In the genomic region with DNA sequence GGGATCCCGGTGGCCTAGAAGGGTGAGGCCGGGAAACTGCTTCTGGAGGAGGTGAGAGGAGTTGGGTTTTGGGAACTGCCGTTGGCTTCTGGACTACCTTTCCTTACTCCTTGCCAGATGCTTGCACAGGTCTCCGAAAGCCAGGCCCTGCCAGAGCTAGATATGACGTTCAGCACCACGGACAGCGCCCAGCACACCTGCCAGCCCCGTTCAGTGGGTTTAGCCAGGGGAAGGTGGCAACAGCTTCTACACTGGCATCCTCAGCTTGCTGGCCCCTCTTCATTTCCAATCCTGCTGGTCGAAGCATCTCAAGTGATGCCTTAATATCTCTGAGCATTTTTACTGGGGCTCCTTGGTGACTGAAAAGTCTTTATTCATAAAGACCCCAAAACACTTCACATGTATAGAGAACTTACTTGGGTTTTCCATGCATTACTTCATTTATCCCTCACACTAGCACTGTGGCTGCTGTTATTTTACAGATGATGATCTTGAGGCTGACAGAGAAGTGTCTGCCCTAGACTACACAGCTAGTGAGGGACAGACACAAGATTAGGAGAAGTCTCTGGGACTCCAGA, we compare ENCODE assay signal across 1 cellular context.
TF ChIP-seq lines count a peak whose summit lies in the region.

No MANE protein-coding gene starts in this region.

TF ChIP-seq in HepG2, 621 proteins besides CTCF, POLR2A, EP300 and RAD21 (continued from another document and continues in another):
- TF ChIP-seq, protein P1, sequence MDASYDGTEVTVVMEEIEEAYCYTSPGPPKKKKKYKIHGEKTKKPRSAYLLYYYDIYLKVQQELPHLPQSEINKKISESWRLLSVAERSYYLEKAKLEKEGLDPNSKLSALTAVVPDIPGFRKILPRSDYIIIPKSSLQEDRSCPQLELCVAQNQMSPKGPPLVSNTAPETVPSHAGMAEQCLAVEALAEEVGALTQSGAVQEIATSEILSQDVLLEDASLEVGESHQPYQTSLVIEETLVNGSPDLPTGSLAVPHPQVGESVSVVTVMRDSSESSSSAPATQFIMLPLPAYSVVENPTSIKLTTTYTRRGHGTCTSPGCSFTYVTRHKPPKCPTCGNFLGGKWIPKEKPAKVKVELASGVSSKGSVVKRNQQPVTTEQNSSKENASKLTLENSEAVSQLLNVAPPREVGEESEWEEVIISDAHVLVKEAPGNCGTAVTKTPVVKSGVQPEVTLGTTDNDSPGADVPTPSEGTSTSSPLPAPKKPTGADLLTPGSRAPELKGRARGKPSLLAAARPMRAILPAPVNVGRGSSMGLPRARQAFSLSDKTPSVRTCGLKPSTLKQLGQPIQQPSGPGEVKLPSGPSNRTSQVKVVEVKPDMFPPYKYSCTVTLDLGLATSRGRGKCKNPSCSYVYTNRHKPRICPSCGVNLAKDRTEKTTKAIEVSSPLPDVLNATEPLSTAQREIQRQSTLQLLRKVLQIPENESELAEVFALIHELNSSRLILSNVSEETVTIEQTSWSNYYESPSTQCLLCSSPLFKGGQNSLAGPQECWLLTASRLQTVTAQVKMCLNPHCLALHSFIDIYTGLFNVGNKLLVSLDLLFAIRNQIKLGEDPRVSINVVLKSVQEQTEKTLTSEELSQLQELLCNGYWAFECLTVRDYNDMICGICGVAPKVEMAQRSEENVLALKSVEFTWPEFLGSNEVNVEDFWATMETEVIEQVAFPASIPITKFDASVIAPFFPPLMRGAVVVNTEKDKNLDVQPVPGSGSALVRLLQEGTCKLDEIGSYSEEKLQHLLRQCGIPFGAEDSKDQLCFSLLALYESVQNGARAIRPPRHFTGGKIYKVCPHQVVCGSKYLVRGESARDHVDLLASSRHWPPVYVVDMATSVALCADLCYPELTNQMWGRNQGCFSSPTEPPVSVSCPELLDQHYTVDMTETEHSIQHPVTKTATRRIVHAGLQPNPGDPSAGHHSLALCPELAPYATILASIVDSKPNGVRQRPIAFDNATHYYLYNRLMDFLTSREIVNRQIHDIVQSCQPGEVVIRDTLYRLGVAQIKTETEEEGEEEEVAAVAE (CRISPR knock-in tag; IDR thresholded peaks at IDR 0.05; ENCODE audit: borderline replicate concordance): peak; percentile 84; the same call in 1 of the 2 replicates
- TF ChIP-seq, protein P2, sequence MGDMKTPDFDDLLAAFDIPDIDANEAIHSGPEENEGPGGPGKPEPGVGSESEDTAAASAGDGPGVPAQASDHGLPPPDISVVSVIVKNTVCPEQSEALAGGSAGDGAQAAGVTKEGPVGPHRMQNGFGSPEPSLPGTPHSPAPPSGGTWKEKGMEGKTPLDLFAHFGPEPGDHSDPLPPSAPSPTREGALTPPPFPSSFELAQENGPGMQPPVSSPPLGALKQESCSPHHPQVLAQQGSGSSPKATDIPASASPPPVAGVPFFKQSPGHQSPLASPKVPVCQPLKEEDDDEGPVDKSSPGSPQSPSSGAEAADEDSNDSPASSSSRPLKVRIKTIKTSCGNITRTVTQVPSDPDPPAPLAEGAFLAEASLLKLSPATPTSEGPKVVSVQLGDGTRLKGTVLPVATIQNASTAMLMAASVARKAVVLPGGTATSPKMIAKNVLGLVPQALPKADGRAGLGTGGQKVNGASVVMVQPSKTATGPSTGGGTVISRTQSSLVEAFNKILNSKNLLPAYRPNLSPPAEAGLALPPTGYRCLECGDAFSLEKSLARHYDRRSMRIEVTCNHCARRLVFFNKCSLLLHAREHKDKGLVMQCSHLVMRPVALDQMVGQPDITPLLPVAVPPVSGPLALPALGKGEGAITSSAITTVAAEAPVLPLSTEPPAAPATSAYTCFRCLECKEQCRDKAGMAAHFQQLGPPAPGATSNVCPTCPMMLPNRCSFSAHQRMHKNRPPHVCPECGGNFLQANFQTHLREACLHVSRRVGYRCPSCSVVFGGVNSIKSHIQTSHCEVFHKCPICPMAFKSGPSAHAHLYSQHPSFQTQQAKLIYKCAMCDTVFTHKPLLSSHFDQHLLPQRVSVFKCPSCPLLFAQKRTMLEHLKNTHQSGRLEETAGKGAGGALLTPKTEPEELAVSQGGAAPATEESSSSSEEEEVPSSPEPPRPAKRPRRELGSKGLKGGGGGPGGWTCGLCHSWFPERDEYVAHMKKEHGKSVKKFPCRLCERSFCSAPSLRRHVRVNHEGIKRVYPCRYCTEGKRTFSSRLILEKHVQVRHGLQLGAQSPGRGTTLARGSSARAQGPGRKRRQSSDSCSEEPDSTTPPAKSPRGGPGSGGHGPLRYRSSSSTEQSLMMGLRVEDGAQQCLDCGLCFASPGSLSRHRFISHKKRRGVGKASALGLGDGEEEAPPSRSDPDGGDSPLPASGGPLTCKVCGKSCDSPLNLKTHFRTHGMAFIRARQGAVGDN (CRISPR knock-in tag; IDR thresholded peaks at IDR 0.05): peak; percentile 23; the same call in 1 of the 2 replicates
- no peak for TF ChIP-seq CEBPB (IDR thresholded peaks at IDR 0.05; ENCODE audit: borderline replicate concordance, low read depth, low read length)
- TF ChIP-seq ZNF124 (CRISPR knock-in tag; IDR thresholded peaks at IDR 0.05): 0 out of 2 replicates have a peak, but pooled peaks have one; percentile 37
- peak; percentile 65; the same call in 1 of the 2 replicates for TF ChIP-seq XBP1 (CRISPR knock-in tag; IDR thresholded peaks at IDR 0.05)
- peak; percentile 87 for TF ChIP-seq EHMT2 (IDR thresholded peaks at IDR 0.05; ENCODE audit: borderline replicate concordance, low read depth, low read length)
- TF ChIP-seq ZNF607 (CRISPR knock-in tag; IDR thresholded peaks at IDR 0.05; ENCODE audit: borderline replicate concordance): peak; percentile 81; the same call in 1 of the 2 replicates
- TF ChIP-seq DNMT3B (CRISPR knock-in tag; conservative IDR thresholded peaks at IDR 0.05): no peak; the same call in 1 of the 2 replicates
- TF ChIP-seq, protein P3, sequence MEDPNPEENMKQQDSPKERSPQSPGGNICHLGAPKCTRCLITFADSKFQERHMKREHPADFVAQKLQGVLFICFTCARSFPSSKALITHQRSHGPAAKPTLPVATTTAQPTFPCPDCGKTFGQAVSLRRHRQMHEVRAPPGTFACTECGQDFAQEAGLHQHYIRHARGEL (CRISPR knock-in tag; IDR thresholded peaks at IDR 0.05): no peak
- peak; percentile 93; the same call in 1 of the 2 replicates for TF ChIP-seq NFKB2 (CRISPR knock-in tag; IDR thresholded peaks at IDR 0.05; ENCODE audit: borderline replicate concordance)
- TF ChIP-seq ZNF883 (CRISPR knock-in tag; IDR thresholded peaks at IDR 0.05; ENCODE audit: not compliant biosample characterization): peak; percentile 59
- peak; percentile 56; the same call in 1 of the 2 replicates for TF ChIP-seq KDM5B (CRISPR knock-in tag; IDR thresholded peaks at IDR 0.05; ENCODE audit: borderline replicate concordance)
- TF ChIP-seq ZNF138 (CRISPR knock-in tag; IDR thresholded peaks at IDR 0.05; ENCODE audit: low read depth): peak; percentile 82
- TF ChIP-seq, protein P4, sequence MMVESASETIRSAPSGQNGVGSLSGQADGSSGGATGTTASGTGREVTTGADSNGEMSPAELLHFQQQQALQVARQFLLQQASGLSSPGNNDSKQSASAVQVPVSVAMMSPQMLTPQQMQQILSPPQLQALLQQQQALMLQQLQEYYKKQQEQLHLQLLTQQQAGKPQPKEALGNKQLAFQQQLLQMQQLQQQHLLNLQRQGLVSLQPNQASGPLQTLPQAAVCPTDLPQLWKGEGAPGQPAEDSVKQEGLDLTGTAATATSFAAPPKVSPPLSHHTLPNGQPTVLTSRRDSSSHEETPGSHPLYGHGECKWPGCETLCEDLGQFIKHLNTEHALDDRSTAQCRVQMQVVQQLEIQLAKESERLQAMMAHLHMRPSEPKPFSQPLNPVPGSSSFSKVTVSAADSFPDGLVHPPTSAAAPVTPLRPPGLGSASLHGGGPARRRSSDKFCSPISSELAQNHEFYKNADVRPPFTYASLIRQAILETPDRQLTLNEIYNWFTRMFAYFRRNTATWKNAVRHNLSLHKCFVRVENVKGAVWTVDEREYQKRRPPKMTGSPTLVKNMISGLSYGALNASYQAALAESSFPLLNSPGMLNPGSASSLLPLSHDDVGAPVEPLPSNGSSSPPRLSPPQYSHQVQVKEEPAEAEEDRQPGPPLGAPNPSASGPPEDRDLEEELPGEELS (CRISPR knock-in tag; IDR thresholded peaks at IDR 0.05): no peak
- TF ChIP-seq, protein P5, sequence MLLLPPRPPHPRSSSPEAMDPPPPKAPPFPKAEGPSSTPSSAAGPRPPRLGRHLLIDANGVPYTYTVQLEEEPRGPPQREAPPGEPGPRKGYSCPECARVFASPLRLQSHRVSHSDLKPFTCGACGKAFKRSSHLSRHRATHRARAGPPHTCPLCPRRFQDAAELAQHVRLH (CRISPR knock-in tag; IDR thresholded peaks at IDR 0.05; ENCODE audit: borderline replicate concordance, low read depth): peak; percentile 79; the same call in 1 of the 2 replicates
- peak in 1 of 2 experiments; percentile 93; a peak in 2 of 4 replicates for TF ChIP-seq KLF16 (CRISPR knock-in tag; IDR thresholded peaks at IDR 0.05)
- TF ChIP-seq JUND (CRISPR knock-in tag; IDR thresholded peaks at IDR 0.05): no peak
- TF ChIP-seq TBX3 (IDR thresholded peaks at IDR 0.05; ENCODE audit: borderline replicate concordance): no peak
- TF ChIP-seq, protein P6, sequence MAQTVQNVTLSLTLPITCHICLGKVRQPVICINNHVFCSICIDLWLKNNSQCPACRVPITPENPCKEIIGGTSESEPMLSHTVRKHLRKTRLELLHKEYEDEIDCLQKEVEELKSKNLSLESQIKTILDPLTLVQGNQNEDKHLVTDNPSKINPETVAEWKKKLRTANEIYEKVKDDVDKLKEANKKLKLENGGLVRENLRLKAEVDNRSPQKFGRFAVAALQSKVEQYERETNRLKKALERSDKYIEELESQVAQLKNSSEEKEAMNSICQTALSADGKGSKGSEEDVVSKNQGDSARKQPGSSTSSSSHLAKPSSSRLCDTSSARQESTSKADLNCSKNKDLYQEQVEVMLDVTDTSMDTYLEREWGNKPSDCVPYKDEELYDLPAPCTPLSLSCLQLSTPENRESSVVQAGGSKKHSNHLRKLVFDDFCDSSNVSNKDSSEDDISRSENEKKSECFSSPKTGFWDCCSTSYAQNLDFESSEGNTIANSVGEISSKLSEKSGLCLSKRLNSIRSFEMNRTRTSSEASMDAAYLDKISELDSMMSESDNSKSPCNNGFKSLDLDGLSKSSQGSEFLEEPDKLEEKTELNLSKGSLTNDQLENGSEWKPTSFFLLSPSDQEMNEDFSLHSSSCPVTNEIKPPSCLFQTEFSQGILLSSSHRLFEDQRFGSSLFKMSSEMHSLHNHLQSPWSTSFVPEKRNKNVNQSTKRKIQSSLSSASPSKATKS (CRISPR knock-in tag; IDR thresholded peaks at IDR 0.05): no peak
- TF ChIP-seq, protein P7, sequence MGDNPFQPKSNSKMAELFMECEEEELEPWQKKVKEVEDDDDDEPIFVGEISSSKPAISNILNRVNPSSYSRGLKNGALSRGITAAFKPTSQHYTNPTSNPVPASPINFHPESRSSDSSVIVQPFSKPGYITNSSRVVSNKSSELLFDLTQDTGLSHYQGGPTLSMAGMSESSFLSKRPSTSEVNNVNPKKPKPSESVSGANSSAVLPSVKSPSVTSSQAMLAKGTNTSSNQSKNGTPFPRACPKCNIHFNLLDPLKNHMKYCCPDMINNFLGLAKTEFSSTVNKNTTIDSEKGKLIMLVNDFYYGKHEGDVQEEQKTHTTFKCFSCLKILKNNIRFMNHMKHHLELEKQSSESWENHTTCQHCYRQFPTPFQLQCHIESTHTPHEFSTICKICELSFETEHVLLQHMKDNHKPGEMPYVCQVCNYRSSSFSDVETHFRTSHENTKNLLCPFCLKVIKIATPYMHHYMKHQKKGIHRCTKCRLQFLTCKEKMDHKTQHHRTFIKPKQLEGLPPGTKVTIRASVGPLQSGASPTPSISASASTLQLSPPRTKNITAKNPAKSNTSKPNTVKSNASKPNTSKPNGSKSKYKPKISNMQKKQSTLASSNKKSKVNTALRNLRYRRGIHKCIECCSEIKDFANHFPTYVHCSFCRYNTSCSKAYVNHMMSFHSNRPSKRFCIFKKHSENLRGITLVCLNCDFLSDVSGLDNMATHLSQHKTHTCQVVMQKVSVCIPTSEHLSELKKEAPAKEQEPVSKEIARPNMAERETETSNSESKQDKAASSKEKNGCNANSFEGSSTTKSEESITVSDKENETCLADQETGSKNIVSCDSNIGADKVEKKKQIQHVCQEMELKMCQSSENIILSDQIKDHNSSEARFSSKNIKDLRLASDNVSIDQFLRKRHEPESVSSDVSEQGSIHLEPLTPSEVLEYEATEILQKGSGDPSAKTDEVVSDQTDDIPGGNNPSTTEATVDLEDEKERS (CRISPR knock-in tag; IDR thresholded peaks at IDR 0.05): no peak
- TF ChIP-seq, protein P8, sequence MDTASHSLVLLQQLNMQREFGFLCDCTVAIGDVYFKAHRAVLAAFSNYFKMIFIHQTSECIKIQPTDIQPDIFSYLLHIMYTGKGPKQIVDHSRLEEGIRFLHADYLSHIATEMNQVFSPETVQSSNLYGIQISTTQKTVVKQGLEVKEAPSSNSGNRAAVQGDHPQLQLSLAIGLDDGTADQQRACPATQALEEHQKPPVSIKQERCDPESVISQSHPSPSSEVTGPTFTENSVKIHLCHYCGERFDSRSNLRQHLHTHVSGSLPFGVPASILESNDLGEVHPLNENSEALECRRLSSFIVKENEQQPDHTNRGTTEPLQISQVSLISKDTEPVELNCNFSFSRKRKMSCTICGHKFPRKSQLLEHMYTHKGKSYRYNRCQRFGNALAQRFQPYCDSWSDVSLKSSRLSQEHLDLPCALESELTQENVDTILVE (CRISPR knock-in tag; IDR thresholded peaks at IDR 0.05): 0 out of 2 replicates have a peak, but pooled peaks have one; percentile 60
- TF ChIP-seq ZNF335 (CRISPR knock-in tag; IDR thresholded peaks at IDR 0.05): peak; percentile 77; the same call in 1 of the 2 replicates
- TF ChIP-seq DPF2 (CRISPR knock-in tag; IDR thresholded peaks at IDR 0.05; ENCODE audit: borderline replicate concordance, low read depth): no peak
- TF ChIP-seq ZNF430 (CRISPR knock-in tag; IDR thresholded peaks at IDR 0.05): peak; percentile 66; the same call in 1 of the 2 replicates
- TF ChIP-seq HOXA5 (CRISPR knock-in tag; IDR thresholded peaks at IDR 0.05): peak; percentile 80; the same call in 1 of the 2 replicates
- peak; percentile 38; the same call in 1 of the 2 replicates for TF ChIP-seq BCL6 (CRISPR knock-in tag; IDR thresholded peaks at IDR 0.05)
- TF ChIP-seq ZNF484 (CRISPR knock-in tag; IDR thresholded peaks at IDR 0.05; ENCODE audit: borderline replicate concordance, low read depth): peak; percentile 73; the same call in 1 of the 2 replicates
- TF ChIP-seq ZSCAN25 (CRISPR knock-in tag; IDR thresholded peaks at IDR 0.05): peak; percentile 64; the same call in 1 of the 2 replicates
- TF ChIP-seq MEF2D (CRISPR knock-in tag; IDR thresholded peaks at IDR 0.05): 0 out of 2 replicates have a peak, but pooled peaks have one; percentile 34
- TF ChIP-seq, protein P9, sequence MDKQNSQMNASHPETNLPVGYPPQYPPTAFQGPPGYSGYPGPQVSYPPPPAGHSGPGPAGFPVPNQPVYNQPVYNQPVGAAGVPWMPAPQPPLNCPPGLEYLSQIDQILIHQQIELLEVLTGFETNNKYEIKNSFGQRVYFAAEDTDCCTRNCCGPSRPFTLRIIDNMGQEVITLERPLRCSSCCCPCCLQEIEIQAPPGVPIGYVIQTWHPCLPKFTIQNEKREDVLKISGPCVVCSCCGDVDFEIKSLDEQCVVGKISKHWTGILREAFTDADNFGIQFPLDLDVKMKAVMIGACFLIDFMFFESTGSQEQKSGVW (CRISPR knock-in tag; IDR thresholded peaks at IDR 0.05; ENCODE audit: borderline replicate concordance): 0 out of 2 replicates have a peak, but pooled peaks have one; percentile 72
- TF ChIP-seq MIER2 (CRISPR knock-in tag; IDR thresholded peaks at IDR 0.05): peak; percentile 98
- TF ChIP-seq SAP130 (CRISPR knock-in tag; IDR thresholded peaks at IDR 0.05; ENCODE audit: low read depth): peak; percentile 57
- TF ChIP-seq ZFX (CRISPR knock-in tag; IDR thresholded peaks at IDR 0.05; ENCODE audit: low read depth): no peak
